In the genomic region with DNA sequence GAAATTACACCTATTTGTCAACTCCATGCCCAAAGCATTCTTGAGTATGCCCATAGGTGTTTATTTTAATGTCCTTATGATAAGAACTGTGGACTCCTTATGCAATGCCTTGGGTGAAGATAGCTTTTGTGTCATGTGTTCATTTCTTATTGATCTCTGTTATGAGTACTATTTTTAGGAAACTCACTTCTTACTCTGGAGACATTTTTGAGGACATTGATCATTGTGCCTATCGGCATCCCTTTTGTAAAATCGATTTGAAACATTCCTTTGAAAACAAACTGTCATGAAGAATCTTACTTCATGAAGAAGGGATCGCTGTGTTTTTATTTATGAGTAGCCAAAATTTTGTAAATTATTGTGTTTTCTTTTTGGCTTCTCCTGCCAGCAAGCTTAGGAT, we compare ENCODE assay signal across 9 cellular contexts.
"Had no signal": no experiment of that assay in that cellular context is flagged by ENCODE, and none has a peak within 500 bp of the region (broad histone marks: within the 10 kb centered on the region; RNA-seq: fewer than 3 reads in every experiment).

No MANE protein-coding gene starts in this region.

- H3K4me3 Mint-ChIP-seq: GM23338, H9, HFFc6 had no signal

- H2AFZ ChIP-seq: GM23248, GM23338 had no signal

- H3K9me3 Mint-ChIP-seq: GM23338 had no signal

- H3K9me3 ChIP-seq: HAP-1 had no signal

- H3K4me2 ChIP-seq: GM23338 had no signal

- ATAC-seq: GM23338, HCT116 had no signal

- H3K27ac Mint-ChIP-seq: GM23338, H9, HFFc6 had no signal

- H3K4me3 ChIP-seq: GM23248, GM23338, HAP-1 had no signal

- DNase-seq: GM23248, GOT3, H7, H9, HCEC 1CT, HFFc6 had no signal

- H3K9ac ChIP-seq: GM23248 had no signal

- H3K4me1 ChIP-seq: HAP-1 had no signal

- H3K36me3 ChIP-seq: HAP-1 had no signal

- H3K27ac ChIP-seq: GM23248 had no signal
